Comparison of ENCODE assay signal across 1 cellular context in the genomic region with DNA sequence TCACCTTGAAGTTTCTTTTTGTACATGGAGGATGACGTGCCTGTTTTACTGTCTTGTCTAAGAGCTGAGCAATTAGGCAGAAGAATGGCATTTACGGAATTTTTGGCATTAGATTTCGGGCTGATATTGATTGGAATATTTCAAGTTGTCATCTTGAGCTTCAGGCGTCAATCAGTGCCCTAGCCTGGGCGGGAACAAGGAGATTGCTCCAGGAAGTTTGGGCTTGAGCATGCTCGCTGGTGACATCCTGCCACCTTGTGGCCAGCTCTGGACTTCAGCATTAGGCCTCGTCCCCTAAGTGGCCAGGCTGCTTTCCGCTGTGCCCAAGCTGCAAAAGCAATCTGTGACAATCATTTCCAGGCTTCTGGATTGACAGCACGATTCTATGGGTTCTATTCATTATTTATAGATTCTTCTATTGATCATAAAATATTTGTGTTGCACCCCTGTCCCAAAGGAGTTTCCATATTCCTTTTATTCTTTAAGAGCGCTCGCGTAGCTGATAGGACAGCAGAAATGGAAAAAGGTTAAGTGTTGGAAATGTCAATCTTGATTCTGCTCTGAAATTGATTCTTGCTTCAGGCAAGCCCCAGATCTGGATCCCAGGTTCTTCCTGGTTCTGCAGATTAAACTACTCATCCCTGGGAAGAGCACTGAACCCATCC.
TF ChIP-seq lines count a peak whose summit lies in the region.

No MANE protein-coding gene starts in this region.

TF ChIP-seq in HepG2, 621 proteins besides CTCF, POLR2A, EP300 and RAD21 (continued from another document):
- TF ChIP-seq, protein P1, sequence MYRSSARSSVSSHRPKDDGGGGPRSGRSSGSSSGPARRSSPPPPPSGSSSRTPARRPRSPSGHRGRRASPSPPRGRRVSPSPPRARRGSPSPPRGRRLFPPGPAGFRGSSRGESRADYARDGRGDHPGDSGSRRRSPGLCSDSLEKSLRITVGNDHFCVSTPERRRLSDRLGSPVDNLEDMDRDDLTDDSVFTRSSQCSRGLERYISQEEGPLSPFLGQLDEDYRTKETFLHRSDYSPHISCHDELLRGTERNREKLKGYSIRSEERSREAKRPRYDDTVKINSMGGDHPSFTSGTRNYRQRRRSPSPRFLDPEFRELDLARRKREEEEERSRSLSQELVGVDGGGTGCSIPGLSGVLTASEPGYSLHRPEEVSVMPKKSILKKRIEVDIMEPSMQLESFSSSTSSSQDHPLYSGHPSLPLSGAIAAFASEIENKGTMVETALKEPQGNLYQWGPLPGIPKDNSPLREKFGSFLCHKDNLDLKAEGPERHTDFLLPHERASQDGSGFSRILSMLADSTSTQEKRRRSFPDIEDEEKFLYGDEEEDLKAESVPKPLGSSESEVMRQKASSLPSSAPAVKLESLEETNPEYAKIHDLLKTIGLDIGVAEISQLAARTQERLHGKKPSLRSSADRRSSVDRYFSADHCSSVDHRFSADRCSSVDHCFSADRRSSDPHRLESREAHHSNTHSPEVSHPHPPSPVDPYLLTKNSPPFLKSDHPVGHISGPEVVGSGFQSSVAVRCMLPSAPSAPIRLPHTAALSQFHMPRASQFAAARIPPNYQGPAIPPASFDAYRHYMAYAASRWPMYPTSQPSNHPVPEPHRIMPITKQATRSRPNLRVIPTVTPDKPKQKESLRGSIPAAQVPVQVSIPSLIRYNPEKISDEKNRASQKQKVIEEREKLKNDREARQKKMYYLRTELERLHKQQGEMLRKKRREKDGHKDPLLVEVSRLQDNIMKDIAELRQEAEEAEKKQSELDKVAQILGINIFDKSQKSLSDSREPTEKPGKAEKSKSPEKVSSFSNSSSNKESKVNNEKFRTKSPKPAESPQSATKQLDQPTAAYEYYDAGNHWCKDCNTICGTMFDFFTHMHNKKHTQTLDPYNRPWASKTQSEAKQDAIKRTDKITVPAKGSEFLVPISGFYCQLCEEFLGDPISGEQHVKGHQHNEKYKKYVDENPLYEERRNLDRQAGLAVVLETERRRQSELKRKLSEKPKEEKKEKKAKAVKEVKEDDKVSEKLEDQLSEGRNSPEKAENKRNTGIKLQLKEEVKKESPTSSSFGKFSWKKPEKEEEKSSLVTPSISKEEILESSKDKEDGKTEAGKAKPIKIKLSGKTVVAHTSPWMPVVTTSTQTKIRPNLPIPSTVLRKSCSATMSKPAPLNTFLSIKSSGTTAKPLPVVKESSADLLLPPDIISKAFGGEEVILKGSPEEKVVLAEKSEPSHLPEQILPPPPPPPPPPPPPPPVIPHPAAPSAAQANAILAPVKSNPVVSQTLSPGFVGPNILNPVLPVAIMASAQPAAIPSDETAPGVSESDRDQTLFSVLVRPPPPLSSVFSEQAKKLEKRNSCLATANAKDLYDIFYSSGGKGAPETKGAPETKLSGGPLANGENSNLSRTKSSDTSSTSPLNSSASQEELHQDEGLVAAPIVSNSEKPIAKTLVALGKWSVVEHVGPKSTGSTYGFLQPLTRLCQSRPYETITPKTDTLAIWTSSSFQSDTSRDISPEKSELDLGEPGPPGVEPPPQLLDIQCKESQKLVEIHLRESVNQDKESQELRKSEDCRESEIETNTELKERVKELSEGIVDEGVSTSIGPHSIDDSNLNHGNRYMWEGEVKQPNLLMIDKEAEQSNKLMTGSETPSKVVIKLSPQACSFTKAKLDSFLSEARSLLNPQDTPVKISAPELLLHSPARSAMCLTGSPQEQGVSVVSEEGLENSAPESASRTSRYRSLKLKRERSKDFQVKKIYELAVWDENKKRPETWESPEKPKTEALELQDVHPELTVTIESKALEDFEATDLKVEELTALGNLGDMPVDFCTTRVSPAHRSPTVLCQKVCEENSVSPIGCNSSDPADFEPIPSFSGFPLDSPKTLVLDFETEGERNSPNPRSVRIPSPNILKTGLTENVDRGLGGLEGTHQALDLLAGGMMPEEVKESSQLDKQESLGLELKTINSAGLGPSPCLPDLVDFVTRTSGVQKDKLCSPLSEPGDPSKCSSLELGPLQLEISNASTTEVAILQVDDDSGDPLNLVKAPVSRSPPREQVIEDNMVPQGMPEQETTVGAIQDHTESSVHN (CRISPR knock-in tag; IDR thresholded peaks at IDR 0.05) = no peak
- TF ChIP-seq, protein P2, sequence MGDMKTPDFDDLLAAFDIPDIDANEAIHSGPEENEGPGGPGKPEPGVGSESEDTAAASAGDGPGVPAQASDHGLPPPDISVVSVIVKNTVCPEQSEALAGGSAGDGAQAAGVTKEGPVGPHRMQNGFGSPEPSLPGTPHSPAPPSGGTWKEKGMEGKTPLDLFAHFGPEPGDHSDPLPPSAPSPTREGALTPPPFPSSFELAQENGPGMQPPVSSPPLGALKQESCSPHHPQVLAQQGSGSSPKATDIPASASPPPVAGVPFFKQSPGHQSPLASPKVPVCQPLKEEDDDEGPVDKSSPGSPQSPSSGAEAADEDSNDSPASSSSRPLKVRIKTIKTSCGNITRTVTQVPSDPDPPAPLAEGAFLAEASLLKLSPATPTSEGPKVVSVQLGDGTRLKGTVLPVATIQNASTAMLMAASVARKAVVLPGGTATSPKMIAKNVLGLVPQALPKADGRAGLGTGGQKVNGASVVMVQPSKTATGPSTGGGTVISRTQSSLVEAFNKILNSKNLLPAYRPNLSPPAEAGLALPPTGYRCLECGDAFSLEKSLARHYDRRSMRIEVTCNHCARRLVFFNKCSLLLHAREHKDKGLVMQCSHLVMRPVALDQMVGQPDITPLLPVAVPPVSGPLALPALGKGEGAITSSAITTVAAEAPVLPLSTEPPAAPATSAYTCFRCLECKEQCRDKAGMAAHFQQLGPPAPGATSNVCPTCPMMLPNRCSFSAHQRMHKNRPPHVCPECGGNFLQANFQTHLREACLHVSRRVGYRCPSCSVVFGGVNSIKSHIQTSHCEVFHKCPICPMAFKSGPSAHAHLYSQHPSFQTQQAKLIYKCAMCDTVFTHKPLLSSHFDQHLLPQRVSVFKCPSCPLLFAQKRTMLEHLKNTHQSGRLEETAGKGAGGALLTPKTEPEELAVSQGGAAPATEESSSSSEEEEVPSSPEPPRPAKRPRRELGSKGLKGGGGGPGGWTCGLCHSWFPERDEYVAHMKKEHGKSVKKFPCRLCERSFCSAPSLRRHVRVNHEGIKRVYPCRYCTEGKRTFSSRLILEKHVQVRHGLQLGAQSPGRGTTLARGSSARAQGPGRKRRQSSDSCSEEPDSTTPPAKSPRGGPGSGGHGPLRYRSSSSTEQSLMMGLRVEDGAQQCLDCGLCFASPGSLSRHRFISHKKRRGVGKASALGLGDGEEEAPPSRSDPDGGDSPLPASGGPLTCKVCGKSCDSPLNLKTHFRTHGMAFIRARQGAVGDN (CRISPR knock-in tag; IDR thresholded peaks at IDR 0.05) = 0 out of 2 replicates have a peak, but pooled peaks have one; percentile 17
- TF ChIP-seq ZFP36L2 (CRISPR knock-in tag; IDR thresholded peaks at IDR 0.05) (no peak), SMARCC2 (IDR thresholded peaks at IDR 0.05) (no peak), NFATC3 (CRISPR knock-in tag; IDR thresholded peaks at IDR 0.05) (no peak), U2AF1 (optimal IDR thresholded peaks at IDR 0.05; ENCODE audit: low read depth, low read length) (no peak), RBM39 (IDR thresholded peaks at IDR 0.05; ENCODE audit: low read depth, low read length, poor library complexity, severe bottlenecking) (no peak), ESRRA (CRISPR knock-in tag; IDR thresholded peaks at IDR 0.05; ENCODE audit: low read depth) (no peak), CC2D1A (CRISPR knock-in tag; IDR thresholded peaks at IDR 0.05) (no peak), RFX1 (IDR thresholded peaks at IDR 0.05) (no peak), ARID2 (CRISPR knock-in tag; IDR thresholded peaks at IDR 0.05; ENCODE audit: borderline replicate concordance) (no peak), WIZ (CRISPR knock-in tag; IDR thresholded peaks at IDR 0.05) (no peak), ZNF850 (CRISPR knock-in tag; conservative IDR thresholded peaks at IDR 0.05) (no peak), MIER3 (CRISPR knock-in tag; IDR thresholded peaks at IDR 0.05; ENCODE audit: borderline replicate concordance) (peak; percentile 53; the same call in 1 of the 2 replicates), HMG20B (CRISPR knock-in tag; conservative IDR thresholded peaks at IDR 0.05) (no peak), GATAD2A (CRISPR knock-in tag; IDR thresholded peaks at IDR 0.05) (0 out of 2 replicates have a peak, but pooled peaks have one; percentile 17), FIP1L1 (IDR thresholded peaks at IDR 0.05; ENCODE audit: borderline replicate concordance, insufficient read depth, low read depth, low read length) (no peak), ZBTB1 (CRISPR knock-in tag; IDR thresholded peaks at IDR 0.05; ENCODE audit: borderline replicate concordance) (no peak), YY1 (IDR thresholded peaks at IDR 0.05; ENCODE audit: insufficient read depth, insufficient replicate concordance, low read depth, low read length) (no peak), IKZF1 (IDR thresholded peaks at IDR 0.05) (no peak), CAMTA2 (CRISPR knock-in tag; IDR thresholded peaks at IDR 0.05; ENCODE audit: borderline replicate concordance) (no peak)
- TF ChIP-seq, protein P3, sequence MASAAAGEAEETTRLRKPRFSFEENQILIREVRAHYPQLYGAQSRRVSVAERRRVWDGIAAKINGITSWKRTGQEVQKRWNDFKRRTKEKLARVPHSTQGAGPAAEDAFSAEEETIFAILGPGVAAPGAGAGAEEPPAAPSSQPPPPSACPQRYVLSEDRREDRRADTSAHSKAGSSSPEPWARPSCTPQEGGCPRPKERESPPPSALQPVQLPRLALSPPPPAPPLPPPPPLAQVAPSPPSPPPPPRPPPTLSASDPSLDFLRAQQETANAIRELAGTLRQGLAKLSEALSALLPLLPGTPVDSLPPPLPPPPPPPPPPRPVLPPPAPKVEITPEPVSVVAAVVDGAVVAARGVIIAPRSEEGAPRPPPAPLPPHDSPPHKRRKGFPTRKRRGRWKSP (CRISPR knock-in tag; IDR thresholded peaks at IDR 0.05) = no peak
- TF ChIP-seq, protein P4, sequence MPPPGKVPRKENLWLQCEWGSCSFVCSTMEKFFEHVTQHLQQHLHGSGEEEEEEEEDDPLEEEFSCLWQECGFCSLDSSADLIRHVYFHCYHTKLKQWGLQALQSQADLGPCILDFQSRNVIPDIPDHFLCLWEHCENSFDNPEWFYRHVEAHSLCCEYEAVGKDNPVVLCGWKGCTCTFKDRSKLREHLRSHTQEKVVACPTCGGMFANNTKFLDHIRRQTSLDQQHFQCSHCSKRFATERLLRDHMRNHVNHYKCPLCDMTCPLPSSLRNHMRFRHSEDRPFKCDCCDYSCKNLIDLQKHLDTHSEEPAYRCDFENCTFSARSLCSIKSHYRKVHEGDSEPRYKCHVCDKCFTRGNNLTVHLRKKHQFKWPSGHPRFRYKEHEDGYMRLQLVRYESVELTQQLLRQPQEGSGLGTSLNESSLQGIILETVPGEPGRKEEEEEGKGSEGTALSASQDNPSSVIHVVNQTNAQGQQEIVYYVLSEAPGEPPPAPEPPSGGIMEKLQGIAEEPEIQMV (CRISPR knock-in tag; IDR thresholded peaks at IDR 0.05; ENCODE audit: low read depth) = no peak
- TF ChIP-seq, protein P5, sequence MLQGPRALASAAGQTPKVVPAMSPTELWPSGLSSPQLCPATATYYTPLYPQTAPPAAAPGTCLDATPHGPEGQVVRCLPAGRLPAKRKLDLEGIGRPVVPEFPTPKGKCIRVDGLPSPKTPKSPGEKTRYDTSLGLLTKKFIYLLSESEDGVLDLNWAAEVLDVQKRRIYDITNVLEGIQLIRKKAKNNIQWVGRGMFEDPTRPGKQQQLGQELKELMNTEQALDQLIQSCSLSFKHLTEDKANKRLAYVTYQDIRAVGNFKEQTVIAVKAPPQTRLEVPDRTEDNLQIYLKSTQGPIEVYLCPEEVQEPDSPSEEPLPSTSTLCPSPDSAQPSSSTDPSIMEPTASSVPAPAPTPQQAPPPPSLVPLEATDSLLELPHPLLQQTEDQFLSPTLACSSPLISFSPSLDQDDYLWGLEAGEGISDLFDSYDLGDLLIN (CRISPR knock-in tag; IDR thresholded peaks at IDR 0.05; ENCODE audit: borderline replicate concordance) = no peak
- TF ChIP-seq, protein P6, sequence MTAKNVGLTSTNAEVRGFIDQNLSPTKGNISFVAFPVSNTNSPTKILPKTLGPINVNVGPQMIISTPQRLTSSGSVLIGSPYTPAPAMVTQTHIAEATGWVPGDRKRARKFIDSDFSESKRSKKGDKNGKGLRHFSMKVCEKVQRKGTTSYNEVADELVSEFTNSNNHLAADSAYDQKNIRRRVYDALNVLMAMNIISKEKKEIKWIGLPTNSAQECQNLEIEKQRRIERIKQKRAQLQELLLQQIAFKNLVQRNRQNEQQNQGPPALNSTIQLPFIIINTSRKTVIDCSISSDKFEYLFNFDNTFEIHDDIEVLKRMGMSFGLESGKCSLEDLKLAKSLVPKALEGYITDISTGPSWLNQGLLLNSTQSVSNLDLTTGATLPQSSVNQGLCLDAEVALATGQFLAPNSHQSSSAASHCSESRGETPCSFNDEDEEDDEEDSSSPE (CRISPR knock-in tag; IDR thresholded peaks at IDR 0.05) = peak; percentile 86
- TF ChIP-seq, protein P7, sequence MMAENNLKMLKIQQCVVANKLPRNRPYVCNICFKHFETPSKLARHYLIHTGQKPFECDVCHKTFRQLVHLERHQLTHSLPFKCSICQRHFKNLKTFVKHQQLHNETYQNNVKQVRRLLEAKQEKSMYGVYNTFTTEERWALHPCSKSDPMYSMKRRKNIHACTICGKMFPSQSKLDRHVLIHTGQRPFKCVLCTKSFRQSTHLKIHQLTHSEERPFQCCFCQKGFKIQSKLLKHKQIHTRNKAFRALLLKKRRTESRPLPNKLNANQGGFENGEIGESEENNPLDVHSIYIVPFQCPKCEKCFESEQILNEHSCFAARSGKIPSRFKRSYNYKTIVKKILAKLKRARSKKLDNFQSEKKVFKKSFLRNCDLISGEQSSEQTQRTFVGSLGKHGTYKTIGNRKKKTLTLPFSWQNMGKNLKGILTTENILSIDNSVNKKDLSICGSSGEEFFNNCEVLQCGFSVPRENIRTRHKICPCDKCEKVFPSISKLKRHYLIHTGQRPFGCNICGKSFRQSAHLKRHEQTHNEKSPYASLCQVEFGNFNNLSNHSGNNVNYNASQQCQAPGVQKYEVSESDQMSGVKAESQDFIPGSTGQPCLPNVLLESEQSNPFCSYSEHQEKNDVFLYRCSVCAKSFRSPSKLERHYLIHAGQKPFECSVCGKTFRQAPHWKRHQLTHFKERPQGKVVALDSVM (CRISPR knock-in tag; IDR thresholded peaks at IDR 0.05) = no peak
- TF ChIP-seq, protein P8, sequence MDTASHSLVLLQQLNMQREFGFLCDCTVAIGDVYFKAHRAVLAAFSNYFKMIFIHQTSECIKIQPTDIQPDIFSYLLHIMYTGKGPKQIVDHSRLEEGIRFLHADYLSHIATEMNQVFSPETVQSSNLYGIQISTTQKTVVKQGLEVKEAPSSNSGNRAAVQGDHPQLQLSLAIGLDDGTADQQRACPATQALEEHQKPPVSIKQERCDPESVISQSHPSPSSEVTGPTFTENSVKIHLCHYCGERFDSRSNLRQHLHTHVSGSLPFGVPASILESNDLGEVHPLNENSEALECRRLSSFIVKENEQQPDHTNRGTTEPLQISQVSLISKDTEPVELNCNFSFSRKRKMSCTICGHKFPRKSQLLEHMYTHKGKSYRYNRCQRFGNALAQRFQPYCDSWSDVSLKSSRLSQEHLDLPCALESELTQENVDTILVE (CRISPR knock-in tag; IDR thresholded peaks at IDR 0.05) = peak; percentile 46; the same call in 1 of the 2 replicates
- TF ChIP-seq, protein P9, sequence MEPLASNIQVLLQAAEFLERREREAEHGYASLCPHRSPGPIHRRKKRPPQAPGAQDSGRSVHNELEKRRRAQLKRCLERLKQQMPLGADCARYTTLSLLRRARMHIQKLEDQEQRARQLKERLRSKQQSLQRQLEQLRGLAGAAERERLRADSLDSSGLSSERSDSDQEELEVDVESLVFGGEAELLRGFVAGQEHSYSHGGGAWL (CRISPR knock-in tag; IDR thresholded peaks at IDR 0.05) = 0 out of 2 replicates have a peak, but pooled peaks have one; percentile 28
